Comparison of ENCODE assay signal across 2 cellular contexts in the genomic region with DNA sequence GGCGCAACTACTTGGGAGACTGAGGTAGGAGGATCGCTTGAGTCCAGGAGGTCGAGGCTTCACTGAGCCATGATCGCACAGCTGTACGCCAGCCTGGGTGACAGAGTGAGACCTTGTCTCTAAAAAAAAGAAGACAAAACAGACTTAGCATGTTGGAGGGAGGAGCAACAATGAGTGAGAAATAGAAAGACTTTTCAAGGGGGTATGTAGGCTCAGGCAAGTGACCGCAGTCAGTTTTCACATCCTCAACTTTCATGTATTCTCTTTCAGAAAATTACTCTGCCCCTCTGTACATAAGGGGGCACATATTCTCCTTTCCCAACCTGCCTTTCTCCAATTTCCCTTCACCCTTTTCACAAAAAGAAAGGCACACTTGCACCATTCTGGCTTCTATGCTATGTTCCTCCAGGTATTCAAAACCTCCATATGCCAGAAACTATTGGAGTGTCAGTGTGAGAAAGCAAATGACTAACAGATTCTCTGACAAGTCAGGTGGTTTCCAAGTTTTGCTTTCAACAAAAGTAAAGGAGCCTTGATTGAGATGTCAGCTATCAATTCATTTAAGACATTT.
TF ChIP-seq lines count a peak whose summit lies in the region.

No MANE protein-coding gene starts in this region.

TF ChIP-seq in HEK293, 187 proteins besides CTCF, POLR2A, EP300 and RAD21:
- TF ChIP-seq PRDM1 (tag by site-specific recombination; IDR thresholded peaks at IDR 0.05) (0 out of 2 replicates have a peak, but pooled peaks have one; percentile 46), ZNF560 (tag by site-specific recombination; IDR thresholded peaks at IDR 0.05; ENCODE audit: borderline replicate concordance) (no peak), ZNF776 (tag by site-specific recombination; IDR thresholded peaks at IDR 0.05; ENCODE audit: borderline replicate concordance) (no peak), ZNF785 (tag by site-specific recombination; IDR thresholded peaks at IDR 0.05) (no peak)
- TF ChIP-seq, protein P1, sequence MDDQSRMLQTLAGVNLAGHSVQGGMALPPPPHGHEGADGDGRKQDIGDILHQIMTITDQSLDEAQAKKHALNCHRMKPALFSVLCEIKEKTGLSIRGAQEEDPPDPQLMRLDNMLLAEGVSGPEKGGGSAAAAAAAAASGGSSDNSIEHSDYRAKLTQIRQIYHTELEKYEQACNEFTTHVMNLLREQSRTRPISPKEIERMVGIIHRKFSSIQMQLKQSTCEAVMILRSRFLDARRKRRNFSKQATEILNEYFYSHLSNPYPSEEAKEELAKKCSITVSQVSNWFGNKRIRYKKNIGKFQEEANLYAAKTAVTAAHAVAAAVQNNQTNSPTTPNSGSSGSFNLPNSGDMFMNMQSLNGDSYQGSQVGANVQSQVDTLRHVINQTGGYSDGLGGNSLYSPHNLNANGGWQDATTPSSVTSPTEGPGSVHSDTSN (CRISPR knock-in tag; IDR thresholded peaks at IDR 0.05) = no peak
TF ChIP-seq in HEK293: peak in this region for 1.

TF ChIP-seq in GM23338, 12 proteins besides CTCF, POLR2A, EP300 and RAD21:
- TF ChIP-seq, protein P2, sequence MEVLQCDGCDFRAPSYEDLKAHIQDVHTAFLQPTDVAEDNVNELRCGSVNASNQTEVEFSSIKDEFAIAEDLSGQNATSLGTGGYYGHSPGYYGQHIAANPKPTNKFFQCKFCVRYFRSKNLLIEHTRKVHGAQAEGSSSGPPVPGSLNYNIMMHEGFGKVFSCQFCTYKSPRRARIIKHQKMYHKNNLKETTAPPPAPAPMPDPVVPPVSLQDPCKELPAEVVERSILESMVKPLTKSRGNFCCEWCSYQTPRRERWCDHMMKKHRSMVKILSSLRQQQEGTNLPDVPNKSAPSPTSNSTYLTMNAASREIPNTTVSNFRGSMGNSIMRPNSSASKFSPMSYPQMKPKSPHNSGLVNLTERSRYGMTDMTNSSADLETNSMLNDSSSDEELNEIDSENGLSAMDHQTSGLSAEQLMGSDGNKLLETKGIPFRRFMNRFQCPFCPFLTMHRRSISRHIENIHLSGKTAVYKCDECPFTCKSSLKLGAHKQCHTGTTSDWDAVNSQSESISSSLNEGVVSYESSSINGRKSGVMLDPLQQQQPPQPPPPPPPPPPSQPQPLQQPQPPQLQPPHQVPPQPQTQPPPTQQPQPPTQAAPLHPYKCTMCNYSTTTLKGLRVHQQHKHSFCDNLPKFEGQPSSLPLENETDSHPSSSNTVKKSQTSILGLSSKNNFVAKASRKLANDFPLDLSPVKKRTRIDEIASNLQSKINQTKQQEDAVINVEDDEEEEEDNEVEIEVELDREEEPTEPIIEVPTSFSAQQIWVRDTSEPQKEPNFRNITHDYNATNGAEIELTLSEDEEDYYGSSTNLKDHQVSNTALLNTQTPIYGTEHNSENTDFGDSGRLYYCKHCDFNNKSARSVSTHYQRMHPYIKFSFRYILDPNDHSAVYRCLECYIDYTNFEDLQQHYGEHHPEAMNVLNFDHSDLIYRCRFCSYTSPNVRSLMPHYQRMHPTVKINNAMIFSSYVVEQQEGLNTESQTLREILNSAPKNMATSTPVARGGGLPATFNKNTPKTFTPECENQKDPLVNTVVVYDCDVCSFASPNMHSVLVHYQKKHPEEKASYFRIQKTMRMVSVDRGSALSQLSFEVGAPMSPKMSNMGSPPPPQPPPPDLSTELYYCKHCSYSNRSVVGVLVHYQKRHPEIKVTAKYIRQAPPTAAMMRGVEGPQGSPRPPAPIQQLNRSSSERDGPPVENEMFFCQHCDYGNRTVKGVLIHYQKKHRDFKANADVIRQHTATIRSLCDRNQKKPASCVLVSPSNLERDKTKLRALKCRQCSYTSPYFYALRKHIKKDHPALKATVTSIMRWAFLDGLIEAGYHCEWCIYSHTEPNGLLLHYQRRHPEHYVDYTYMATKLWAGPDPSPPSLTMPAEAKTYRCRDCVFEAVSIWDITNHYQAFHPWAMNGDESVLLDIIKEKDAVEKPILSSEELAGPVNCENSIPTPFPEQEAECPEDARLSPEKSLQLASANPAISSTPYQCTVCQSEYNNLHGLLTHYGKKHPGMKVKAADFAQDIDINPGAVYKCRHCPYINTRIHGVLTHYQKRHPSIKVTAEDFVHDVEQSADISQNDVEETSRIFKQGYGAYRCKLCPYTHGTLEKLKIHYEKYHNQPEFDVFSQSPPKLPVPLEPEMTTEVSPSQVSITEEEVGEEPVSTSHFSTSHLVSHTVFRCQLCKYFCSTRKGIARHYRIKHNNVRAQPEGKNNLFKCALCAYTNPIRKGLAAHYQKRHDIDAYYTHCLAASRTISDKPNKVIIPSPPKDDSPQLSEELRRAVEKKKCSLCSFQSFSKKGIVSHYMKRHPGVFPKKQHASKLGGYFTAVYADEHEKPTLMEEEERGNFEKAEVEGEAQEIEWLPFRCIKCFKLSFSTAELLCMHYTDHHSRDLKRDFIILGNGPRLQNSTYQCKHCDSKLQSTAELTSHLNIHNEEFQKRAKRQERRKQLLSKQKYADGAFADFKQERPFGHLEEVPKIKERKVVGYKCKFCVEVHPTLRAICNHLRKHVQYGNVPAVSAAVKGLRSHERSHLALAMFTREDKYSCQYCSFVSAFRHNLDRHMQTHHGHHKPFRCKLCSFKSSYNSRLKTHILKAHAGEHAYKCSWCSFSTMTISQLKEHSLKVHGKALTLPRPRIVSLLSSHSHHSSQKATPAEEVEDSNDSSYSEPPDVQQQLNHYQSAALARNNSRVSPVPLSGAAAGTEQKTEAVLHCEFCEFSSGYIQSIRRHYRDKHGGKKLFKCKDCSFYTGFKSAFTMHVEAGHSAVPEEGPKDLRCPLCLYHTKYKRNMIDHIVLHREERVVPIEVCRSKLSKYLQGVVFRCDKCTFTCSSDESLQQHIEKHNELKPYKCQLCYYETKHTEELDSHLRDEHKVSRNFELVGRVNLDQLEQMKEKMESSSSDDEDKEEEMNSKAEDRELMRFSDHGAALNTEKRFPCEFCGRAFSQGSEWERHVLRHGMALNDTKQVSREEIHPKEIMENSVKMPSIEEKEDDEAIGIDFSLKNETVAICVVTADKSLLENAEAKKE (CRISPR knock-in tag; IDR thresholded peaks at IDR 0.05) = no peak
- no peak for TF ChIP-seq POLR2AphosphoS5 (IDR thresholded peaks at IDR 0.05; ENCODE audit: low read depth)
- no peak for TF ChIP-seq EZH2phosphoT487 (IDR thresholded peaks at IDR 0.05; ENCODE audit: unreplicated experiment)
- TF ChIP-seq JUNB (IDR thresholded peaks at IDR 0.05; ENCODE audit: unreplicated experiment) = no peak
- TF ChIP-seq CREB1 (CRISPR knock-in tag; IDR thresholded peaks at IDR 0.05; ENCODE audit: low read depth) = no peak
- no peak for TF ChIP-seq STAT1 (IDR thresholded peaks at IDR 0.05; ENCODE audit: unreplicated experiment)
- TF ChIP-seq NANOG (IDR thresholded peaks at IDR 0.05; ENCODE audit: borderline replicate concordance) = no peak
- no peak for TF ChIP-seq ZNF331 (CRISPR knock-in tag; IDR thresholded peaks at IDR 0.05; ENCODE audit: low read depth)
- TF ChIP-seq, protein P3, sequence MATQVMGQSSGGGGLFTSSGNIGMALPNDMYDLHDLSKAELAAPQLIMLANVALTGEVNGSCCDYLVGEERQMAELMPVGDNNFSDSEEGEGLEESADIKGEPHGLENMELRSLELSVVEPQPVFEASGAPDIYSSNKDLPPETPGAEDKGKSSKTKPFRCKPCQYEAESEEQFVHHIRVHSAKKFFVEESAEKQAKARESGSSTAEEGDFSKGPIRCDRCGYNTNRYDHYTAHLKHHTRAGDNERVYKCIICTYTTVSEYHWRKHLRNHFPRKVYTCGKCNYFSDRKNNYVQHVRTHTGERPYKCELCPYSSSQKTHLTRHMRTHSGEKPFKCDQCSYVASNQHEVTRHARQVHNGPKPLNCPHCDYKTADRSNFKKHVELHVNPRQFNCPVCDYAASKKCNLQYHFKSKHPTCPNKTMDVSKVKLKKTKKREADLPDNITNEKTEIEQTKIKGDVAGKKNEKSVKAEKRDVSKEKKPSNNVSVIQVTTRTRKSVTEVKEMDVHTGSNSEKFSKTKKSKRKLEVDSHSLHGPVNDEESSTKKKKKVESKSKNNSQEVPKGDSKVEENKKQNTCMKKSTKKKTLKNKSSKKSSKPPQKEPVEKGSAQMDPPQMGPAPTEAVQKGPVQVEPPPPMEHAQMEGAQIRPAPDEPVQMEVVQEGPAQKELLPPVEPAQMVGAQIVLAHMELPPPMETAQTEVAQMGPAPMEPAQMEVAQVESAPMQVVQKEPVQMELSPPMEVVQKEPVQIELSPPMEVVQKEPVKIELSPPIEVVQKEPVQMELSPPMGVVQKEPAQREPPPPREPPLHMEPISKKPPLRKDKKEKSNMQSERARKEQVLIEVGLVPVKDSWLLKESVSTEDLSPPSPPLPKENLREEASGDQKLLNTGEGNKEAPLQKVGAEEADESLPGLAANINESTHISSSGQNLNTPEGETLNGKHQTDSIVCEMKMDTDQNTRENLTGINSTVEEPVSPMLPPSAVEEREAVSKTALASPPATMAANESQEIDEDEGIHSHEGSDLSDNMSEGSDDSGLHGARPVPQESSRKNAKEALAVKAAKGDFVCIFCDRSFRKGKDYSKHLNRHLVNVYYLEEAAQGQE (IDR thresholded peaks at IDR 0.05; ENCODE audit: unreplicated experiment) = no peak
- TF ChIP-seq EZH2 (IDR thresholded peaks at IDR 0.05; ENCODE audit: low read depth, unreplicated experiment) = no peak
- TF ChIP-seq, protein P4, sequence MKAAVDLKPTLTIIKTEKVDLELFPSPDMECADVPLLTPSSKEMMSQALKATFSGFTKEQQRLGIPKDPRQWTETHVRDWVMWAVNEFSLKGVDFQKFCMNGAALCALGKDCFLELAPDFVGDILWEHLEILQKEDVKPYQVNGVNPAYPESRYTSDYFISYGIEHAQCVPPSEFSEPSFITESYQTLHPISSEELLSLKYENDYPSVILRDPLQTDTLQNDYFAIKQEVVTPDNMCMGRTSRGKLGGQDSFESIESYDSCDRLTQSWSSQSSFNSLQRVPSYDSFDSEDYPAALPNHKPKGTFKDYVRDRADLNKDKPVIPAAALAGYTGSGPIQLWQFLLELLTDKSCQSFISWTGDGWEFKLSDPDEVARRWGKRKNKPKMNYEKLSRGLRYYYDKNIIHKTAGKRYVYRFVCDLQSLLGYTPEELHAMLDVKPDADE (IDR thresholded peaks at IDR 0.05) = no peak
- no peak for TF ChIP-seq ZNF114 (CRISPR knock-in tag; IDR thresholded peaks at IDR 0.05)
